In the genomic region with DNA sequence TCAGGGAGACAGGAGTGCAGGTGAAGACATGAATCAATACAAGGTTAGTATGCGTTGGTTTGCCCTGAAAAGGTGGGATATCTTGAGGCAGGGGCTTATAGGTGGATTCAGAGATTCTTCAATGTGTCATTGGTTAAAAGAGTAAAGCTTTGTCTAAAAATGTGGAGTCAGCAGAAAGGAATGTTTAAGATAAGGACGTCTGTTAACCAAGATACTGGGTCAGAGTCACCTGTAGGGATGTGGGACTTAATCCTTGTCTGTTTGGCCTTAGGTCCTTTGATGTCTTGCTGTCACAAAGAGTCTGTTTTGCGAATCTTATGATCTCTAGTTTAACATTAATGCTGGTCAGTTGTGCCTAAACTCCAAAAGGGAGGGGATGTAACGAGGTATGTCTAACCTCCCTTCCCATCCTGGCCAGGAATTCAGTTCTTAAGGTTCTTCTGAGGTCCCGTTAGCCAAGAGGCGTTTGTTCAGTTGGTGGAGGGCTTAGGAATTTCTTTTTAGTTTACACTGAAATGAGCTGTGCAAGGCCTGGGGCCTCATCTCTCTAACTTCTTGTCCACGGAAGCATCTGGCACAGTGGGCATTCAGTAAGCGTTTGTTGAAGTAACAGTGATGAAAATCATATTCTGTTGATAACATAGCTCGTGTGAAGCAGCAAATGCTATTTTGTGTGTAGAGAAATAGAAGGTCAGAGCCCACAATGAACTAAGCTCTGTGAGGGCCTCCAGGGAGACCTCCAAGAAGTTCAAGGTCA, we compare ENCODE assay signal across 1 cellular context.
TF ChIP-seq lines count a peak whose summit lies in the region.

No MANE protein-coding gene starts in this region.

TF ChIP-seq in HepG2, 621 proteins besides CTCF, POLR2A, EP300 and RAD21 (continued from another document and continues in another):
- TF ChIP-seq RERE (CRISPR knock-in tag; IDR thresholded peaks at IDR 0.05; ENCODE audit: low read depth), result 0 out of 2 replicates have a peak, but pooled peaks have one; percentile 46
- TF ChIP-seq, protein P1, sequence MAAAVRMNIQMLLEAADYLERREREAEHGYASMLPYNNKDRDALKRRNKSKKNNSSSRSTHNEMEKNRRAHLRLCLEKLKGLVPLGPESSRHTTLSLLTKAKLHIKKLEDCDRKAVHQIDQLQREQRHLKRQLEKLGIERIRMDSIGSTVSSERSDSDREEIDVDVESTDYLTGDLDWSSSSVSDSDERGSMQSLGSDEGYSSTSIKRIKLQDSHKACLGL (CRISPR knock-in tag; IDR thresholded peaks at IDR 0.05), result no peak
- 0 out of 2 replicates have a peak, but pooled peaks have one; percentile 13 for TF ChIP-seq ZMYM4 (CRISPR knock-in tag; IDR thresholded peaks at IDR 0.05)
- TF ChIP-seq POGZ (CRISPR knock-in tag; IDR thresholded peaks at IDR 0.05), result no peak
- TF ChIP-seq, protein P2, sequence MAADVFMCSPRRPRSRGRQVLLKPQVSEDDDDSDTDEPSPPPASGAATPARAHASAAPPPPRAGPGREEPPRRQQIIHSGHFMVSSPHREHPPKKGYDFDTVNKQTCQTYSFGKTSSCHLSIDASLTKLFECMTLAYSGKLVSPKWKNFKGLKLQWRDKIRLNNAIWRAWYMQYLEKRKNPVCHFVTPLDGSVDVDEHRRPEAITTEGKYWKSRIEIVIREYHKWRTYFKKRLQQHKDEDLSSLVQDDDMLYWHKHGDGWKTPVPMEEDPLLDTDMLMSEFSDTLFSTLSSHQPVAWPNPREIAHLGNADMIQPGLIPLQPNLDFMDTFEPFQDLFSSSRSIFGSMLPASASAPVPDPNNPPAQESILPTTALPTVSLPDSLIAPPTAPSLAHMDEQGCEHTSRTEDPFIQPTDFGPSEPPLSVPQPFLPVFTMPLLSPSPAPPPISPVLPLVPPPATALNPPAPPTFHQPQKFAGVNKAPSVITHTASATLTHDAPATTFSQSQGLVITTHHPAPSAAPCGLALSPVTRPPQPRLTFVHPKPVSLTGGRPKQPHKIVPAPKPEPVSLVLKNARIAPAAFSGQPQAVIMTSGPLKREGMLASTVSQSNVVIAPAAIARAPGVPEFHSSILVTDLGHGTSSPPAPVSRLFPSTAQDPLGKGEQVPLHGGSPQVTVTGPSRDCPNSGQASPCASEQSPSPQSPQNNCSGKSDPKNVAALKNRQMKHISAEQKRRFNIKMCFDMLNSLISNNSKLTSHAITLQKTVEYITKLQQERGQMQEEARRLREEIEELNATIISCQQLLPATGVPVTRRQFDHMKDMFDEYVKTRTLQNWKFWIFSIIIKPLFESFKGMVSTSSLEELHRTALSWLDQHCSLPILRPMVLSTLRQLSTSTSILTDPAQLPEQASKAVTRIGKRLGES (CRISPR knock-in tag; IDR thresholded peaks at IDR 0.05; ENCODE audit: borderline replicate concordance), result no peak; the same call in 1 of the 2 replicates
- no peak for TF ChIP-seq SRSF1 (optimal IDR thresholded peaks at IDR 0.05; ENCODE audit: low read depth, low read length)
- TF ChIP-seq ZNF614 (CRISPR knock-in tag; IDR thresholded peaks at IDR 0.05; ENCODE audit: borderline replicate concordance), result 0 out of 2 replicates have a peak, but pooled peaks have one; percentile 30
- no peak for TF ChIP-seq PCBP1 (IDR thresholded peaks at IDR 0.05; ENCODE audit: borderline replicate concordance, low read depth, low read length)
- TF ChIP-seq GATAD1 (CRISPR knock-in tag; IDR thresholded peaks at IDR 0.05), result no peak; the same call in 1 of the 2 replicates
- peak; percentile 88 for TF ChIP-seq ATF3 (CRISPR knock-in tag; IDR thresholded peaks at IDR 0.05)
- TF ChIP-seq SUZ12 (IDR thresholded peaks at IDR 0.05; ENCODE audit: low read depth, low read length), result no peak
- TF ChIP-seq, protein P3, sequence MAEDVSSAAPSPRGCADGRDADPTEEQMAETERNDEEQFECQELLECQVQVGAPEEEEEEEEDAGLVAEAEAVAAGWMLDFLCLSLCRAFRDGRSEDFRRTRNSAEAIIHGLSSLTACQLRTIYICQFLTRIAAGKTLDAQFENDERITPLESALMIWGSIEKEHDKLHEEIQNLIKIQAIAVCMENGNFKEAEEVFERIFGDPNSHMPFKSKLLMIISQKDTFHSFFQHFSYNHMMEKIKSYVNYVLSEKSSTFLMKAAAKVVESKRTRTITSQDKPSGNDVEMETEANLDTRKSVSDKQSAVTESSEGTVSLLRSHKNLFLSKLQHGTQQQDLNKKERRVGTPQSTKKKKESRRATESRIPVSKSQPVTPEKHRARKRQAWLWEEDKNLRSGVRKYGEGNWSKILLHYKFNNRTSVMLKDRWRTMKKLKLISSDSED (CRISPR knock-in tag; IDR thresholded peaks at IDR 0.05), result no peak
- TF ChIP-seq YY1 (IDR thresholded peaks at IDR 0.05; ENCODE audit: insufficient read depth, insufficient replicate concordance, low read depth, low read length), result no peak
- no peak for TF ChIP-seq SRSF4 (IDR thresholded peaks at IDR 0.05; ENCODE audit: low read depth, low read length, poor library complexity, severe bottlenecking)
- TF ChIP-seq ETV5 (CRISPR knock-in tag; IDR thresholded peaks at IDR 0.05; ENCODE audit: borderline replicate concordance), result peak; percentile 55; the same call in 1 of the 2 replicates
- 0 out of 2 replicates have a peak, but pooled peaks have one; percentile 20 for TF ChIP-seq RFXANK (CRISPR knock-in tag; IDR thresholded peaks at IDR 0.05)
- TF ChIP-seq, protein P4, sequence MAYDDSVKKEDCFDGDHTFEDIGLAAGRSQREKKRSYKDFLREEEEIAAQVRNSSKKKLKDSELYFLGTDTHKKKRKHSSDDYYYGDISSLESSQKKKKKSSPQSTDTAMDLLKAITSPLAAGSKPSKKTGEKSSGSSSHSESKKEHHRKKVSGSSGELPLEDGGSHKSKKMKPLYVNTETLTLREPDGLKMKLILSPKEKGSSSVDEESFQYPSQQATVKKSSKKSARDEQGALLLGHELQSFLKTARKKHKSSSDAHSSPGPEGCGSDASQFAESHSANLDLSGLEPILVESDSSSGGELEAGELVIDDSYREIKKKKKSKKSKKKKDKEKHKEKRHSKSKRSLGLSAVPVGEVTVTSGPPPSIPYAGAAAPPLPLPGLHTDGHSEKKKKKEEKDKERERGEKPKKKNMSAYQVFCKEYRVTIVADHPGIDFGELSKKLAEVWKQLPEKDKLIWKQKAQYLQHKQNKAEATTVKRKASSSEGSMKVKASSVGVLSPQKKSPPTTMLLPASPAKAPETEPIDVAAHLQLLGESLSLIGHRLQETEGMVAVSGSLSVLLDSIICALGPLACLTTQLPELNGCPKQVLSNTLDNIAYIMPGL (CRISPR knock-in tag; IDR thresholded peaks at IDR 0.05; ENCODE audit: borderline replicate concordance in 1 of 2, low read depth in 1 of 2), result 0 out of 4 replicates have a peak, but pooled peaks of 1 of the 2 experiments have one; percentile 20
- no peak for TF ChIP-seq UBTF (CRISPR knock-in tag; IDR thresholded peaks at IDR 0.05)
- TF ChIP-seq TFE3 (CRISPR knock-in tag; IDR thresholded peaks at IDR 0.05), result peak; percentile 53; the same call in 1 of the 2 replicates
- TF ChIP-seq ZBTB7B (CRISPR knock-in tag; IDR thresholded peaks at IDR 0.05), result peak; percentile 31; the same call in 1 of the 2 replicates
- 0 out of 2 replicates have a peak, but pooled peaks have one; percentile 74 for TF ChIP-seq ZSCAN29 (CRISPR knock-in tag; conservative IDR thresholded peaks at IDR 0.05)
- TF ChIP-seq ARID5B (CRISPR knock-in tag; IDR thresholded peaks at IDR 0.05), result peak; percentile 52
- TF ChIP-seq ZNF292 (CRISPR knock-in tag; IDR thresholded peaks at IDR 0.05; ENCODE audit: borderline replicate concordance, low read depth), result 0 out of 2 replicates have a peak, but pooled peaks have one; percentile 28
- TF ChIP-seq SOX5 (CRISPR knock-in tag; IDR thresholded peaks at IDR 0.05; ENCODE audit: borderline replicate concordance), result peak; percentile 33; the same call in 1 of the 2 replicates
- TF ChIP-seq ZNF496 (CRISPR knock-in tag; IDR thresholded peaks at IDR 0.05; ENCODE audit: insufficient replicate concordance), result no peak
- TF ChIP-seq DMAP1 (CRISPR knock-in tag; IDR thresholded peaks at IDR 0.05), result peak; percentile 56; the same call in 1 of the 2 replicates
- peak; percentile 35 for TF ChIP-seq POLR2G (IDR thresholded peaks at IDR 0.05; ENCODE audit: low read depth, low read length)
- no peak for TF ChIP-seq ZNF589 (CRISPR knock-in tag; conservative IDR thresholded peaks at IDR 0.05)
- 0 out of 2 replicates have a peak, but pooled peaks have one; percentile 37 for TF ChIP-seq ZNF256 (CRISPR knock-in tag; conservative IDR thresholded peaks at IDR 0.05)
